ENCODE assay signal across 1 cellular context in the genomic region with DNA sequence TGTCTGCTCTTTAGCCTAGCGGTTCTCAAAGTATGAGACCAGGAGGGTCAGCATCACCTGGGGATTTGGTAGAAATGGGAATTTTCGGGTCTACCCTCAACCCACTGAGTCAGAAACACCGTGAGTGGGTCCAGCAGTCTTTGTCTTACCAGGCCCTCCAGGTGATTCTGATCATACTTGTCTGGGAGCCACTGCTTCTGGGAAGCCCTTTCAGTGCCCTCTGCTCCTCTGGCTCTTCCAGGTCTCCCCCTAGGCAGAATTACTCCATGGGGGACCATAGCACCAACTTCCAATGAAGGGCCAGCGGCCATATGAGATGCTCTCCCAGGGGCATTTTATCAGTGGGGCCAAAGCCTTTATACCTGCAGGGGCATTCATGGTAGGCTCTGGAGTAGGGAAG.
TF ChIP-seq lines count a peak whose summit lies in the region.

No MANE protein-coding gene starts in this region.

TF ChIP-seq in HepG2, 621 proteins besides CTCF, POLR2A, EP300 and RAD21:
- TF ChIP-seq ZNF7 (CRISPR knock-in tag; IDR thresholded peaks at IDR 0.05) (0 out of 2 replicates have a peak, but pooled peaks have one; percentile 36), ZBTB42 (CRISPR knock-in tag; IDR thresholded peaks at IDR 0.05) (no peak)
